In genomic region chr6:168934856-168935627, GRCh38 we compare ENCODE assay signal across 1 cellular context.
TF ChIP-seq lines count a peak whose summit lies in the region.

No MANE protein-coding gene starts in this region.

TF ChIP-seq in K562, 482 proteins besides CTCF, POLR2A, EP300 and RAD21 (continued from another document):
- TF ChIP-seq MBD1 (CRISPR knock-in tag; IDR thresholded peaks at IDR 0.05): no peak
- TF ChIP-seq MCM3 (IDR thresholded peaks at IDR 0.05): no peak
- no peak for TF ChIP-seq RBM22 (IDR thresholded peaks at IDR 0.05; ENCODE audit: low read depth, low read length, poor library complexity, severe bottlenecking)
- no peak for TF ChIP-seq HNRNPK (IDR thresholded peaks at IDR 0.05; ENCODE audit: low read depth, low read length, poor library complexity, severe bottlenecking)
- no peak for TF ChIP-seq GTF2E2 (tag; IDR thresholded peaks at IDR 0.05)
- TF ChIP-seq DLX4 (CRISPR knock-in tag; IDR thresholded peaks at IDR 0.05): no peak
- no peak for TF ChIP-seq ARNT (IDR thresholded peaks at IDR 0.05)
- peak; percentile 43 for TF ChIP-seq CEBPB (tag; IDR thresholded peaks at IDR 0.05)
- TF ChIP-seq BCOR (IDR thresholded peaks at IDR 0.05): no peak
- no peak for TF ChIP-seq CEBPG (CRISPR knock-in tag; IDR thresholded peaks at IDR 0.05)
- peak in 1 of 2 experiments; percentile 79; a peak in 2 of 4 replicates for TF ChIP-seq CEBPG (tag; conservative IDR thresholded peaks at IDR 0.05 in 1 of 2, IDR thresholded peaks at IDR 0.05 in 1 of 2)
